10 cellular contexts compared by ENCODE assay signal in the genomic region with DNA sequence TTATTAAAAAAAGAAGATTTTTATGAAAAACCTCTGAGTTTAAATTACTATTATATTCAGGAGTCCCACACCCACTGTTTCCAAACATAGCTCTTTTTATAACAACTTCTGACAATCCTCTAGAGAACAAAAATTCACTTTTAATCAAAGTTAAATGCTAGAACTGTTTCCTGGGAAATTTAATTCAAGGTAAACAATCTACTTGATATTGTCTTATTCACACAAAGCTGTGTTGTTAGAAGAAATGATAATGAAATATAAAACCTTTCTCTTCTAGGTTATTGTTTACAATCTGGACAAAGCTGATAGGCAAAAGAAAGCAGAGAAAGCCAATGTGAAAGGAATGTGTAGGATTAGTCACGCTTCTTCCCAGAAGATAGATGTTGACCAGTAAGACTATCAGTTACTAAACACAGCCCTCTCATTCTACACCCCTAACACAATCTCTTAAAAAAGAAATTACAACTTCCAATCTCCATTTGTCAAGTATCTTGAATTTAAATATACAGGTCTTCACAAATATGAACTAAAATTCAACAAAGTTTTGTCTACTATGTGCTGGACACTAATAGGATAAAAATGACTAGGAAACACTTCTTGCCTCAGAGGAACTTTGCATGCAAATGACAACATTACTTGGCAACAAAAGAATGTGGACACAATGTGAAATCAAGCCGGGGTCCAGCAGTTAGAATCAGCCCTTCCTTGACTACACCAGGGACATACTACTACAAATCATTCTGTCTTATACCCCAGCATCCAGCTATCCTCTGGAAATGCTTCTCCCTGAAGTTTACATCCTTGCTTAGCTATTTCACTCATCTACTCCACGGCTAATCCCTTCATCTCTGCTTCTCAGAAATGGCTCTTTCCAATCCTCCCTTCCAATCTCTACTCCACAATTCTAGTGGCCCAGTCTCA.
DNase-seq lines count a peak whose midpoint lies in the region; ATAC-seq, FAIRE-seq and TF ChIP-seq lines count a peak whose summit lies in the region.
"Had no signal": no experiment of that assay in that cellular context is flagged by ENCODE, and none has a peak within 500 bp of the region (broad histone marks: within the 10 kb centered on the region; RNA-seq: fewer than 3 reads in every experiment).

No MANE protein-coding gene starts in this region.

- 42% methylated on average over 3 of the region's 3 CpGs for WGBS in A549 (ENCODE audit: missing lambda C conversion rate)

- no peak for TF ChIP-seq POLR2A in A549 (IDR thresholded peaks at IDR 0.05; ENCODE audit: low read length)

- H3K4me3 ChIP-seq in A549: no peak overlapping the region
- H3K4me3 ChIP-seq in astrocyte of the spinal cord (ENCODE audit: low read depth, low read length): no peak overlapping the region
- H3K4me3 ChIP-seq: esophagus squamous epithelium had no signal

- peak in 1 of 2 experiments; percentile 6 for DNase-seq in A549 (ENCODE audit: low read depth in 1 of 2, low spot score in 1 of 2)
- DNase-seq in HCEC 1CT: peak; percentile 78
- peak; percentile 74 for DNase-seq in astrocyte of the spinal cord (ENCODE audit: low read depth, low spot score)
- peak; percentile 87 for DNase-seq in iris pigment epithelial cell (ENCODE audit: low read depth)
- DNase-seq in T-helper 1 cell: no peak
- DNase-seq in NCI-H748 (lab: John Stamatoyannopoulos, UW; ENCODE audit: unreplicated experiment): no peak
- DNase-seq: esophagus squamous epithelium had no signal

- TF ChIP-seq RAD21 in A549 (conservative IDR thresholded peaks at IDR 0.05 in 1 of 2, IDR thresholded peaks at IDR 0.05 in 1 of 2): no peak

- FAIRE-seq in A549 (lab: Jason Lieb, UNC): no peak

- TF ChIP-seq CTCF in A549 (IDR thresholded peaks at IDR 0.05) (no peak), astrocyte of the spinal cord (IDR thresholded peaks at IDR 0.05; ENCODE audit: low read depth, low read length) (no peak)

- TF ChIP-seq EP300 in A549 (IDR thresholded peaks at IDR 0.05): no peak

- ATAC-seq in A549 (peak; percentile 30 to 56; a peak in 2 of 6 replicates), HG03139 (IDR thresholded peaks at IDR 0.05; ENCODE audit: unreplicated experiment) (no peak), GM21390 (IDR thresholded peaks at IDR 0.05; ENCODE audit: unreplicated experiment) (no peak)
- ATAC-seq: stimulated activated memory B cell treated with anti-CD40 and anti-IgM and Interleukin-4, amounts not matched to agents 10 μg/mL and 1 μg/mL and 100 μg/mL, for 72 hours had no signal

- CTCF ChIA-PET in A549 (lab: Yijun Ruan, JAX): no interaction called here

- H3K4me1 ChIP-seq in A549: peaks cover 12% of the 10 kb centered on the region; the same call in 2 of the 3 replicates
- H3K4me1 ChIP-seq: esophagus squamous epithelium had no signal

- H3K4me2 ChIP-seq in A549: peak overlapping the region; percentile 30; the same call in 2 of the 3 replicates

- H3K27ac ChIP-seq in A549: peak overlapping the region in 1 of 2 experiments; percentile 19; a peak in 1 of 6 replicates
- H3K27ac ChIP-seq: esophagus squamous epithelium had no signal

- in situ Hi-C loops in astrocyte of the spinal cord (cut with HindIII; ENCODE audit: low sequenced_read_pairs): no loop called here

- POLR2A ChIA-PET in A549 (lab: Yijun Ruan, JAX): no interaction called here

- H3K9me3 ChIP-seq in A549: peaks cover 6% of the 10 kb centered on the region; the same call in 1 of the 3 replicates

TF ChIP-seq in A549, 52 proteins besides CTCF, POLR2A, EP300 and RAD21:
- TF ChIP-seq, protein P1, sequence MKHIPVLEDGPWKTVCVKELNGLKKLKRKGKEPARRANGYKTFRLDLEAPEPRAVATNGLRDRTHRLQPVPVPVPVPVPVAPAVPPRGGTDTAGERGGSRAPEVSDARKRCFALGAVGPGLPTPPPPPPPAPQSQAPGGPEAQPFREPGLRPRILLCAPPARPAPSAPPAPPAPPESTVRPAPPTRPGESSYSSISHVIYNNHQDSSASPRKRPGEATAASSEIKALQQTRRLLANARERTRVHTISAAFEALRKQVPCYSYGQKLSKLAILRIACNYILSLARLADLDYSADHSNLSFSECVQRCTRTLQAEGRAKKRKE (CRISPR knock-in tag; IDR thresholded peaks at IDR 0.05; ENCODE audit: low read depth): no peak
- TF ChIP-seq, protein P2, sequence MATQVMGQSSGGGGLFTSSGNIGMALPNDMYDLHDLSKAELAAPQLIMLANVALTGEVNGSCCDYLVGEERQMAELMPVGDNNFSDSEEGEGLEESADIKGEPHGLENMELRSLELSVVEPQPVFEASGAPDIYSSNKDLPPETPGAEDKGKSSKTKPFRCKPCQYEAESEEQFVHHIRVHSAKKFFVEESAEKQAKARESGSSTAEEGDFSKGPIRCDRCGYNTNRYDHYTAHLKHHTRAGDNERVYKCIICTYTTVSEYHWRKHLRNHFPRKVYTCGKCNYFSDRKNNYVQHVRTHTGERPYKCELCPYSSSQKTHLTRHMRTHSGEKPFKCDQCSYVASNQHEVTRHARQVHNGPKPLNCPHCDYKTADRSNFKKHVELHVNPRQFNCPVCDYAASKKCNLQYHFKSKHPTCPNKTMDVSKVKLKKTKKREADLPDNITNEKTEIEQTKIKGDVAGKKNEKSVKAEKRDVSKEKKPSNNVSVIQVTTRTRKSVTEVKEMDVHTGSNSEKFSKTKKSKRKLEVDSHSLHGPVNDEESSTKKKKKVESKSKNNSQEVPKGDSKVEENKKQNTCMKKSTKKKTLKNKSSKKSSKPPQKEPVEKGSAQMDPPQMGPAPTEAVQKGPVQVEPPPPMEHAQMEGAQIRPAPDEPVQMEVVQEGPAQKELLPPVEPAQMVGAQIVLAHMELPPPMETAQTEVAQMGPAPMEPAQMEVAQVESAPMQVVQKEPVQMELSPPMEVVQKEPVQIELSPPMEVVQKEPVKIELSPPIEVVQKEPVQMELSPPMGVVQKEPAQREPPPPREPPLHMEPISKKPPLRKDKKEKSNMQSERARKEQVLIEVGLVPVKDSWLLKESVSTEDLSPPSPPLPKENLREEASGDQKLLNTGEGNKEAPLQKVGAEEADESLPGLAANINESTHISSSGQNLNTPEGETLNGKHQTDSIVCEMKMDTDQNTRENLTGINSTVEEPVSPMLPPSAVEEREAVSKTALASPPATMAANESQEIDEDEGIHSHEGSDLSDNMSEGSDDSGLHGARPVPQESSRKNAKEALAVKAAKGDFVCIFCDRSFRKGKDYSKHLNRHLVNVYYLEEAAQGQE (IDR thresholded peaks at IDR 0.05): no peak
- TF ChIP-seq HOXB13 (CRISPR knock-in tag; IDR thresholded peaks at IDR 0.05; ENCODE audit: low read depth) (no peak), PHF8 (IDR thresholded peaks at IDR 0.05; ENCODE audit: borderline replicate concordance, low read depth) (no peak)
TF ChIP-seq in A549: peak in this region for 0.

Comparison
In these comparisons a context has a peak if more than half of its experiments do, and no peak if none do; other contexts are left out.
1. ATAC-seq: peak in A549 (2 of 2); none in HG03139 (single experiment) and GM21390 (single experiment).
2. DNase-seq: peak in HCEC 1CT (single experiment), astrocyte of the spinal cord (single experiment) and iris pigment epithelial cell (single experiment); none in T-helper 1 cell (0 of 5) and NCI-H748 (single experiment).